In genomic region chr14:63493246-63493645, GRCh38 we compare ENCODE assay signal across 8 cellular contexts. TPM values are rescaled to one million over a fixed set of nuclear protein-coding genes. Genes with fewer than 3 reads are reported as not detected.
DNase-seq lines count a peak whose midpoint lies in the region; ATAC-seq and TF ChIP-seq lines count a peak whose summit lies in the region.

No MANE protein-coding gene starts in this region.

- peak; percentile 32 for TF ChIP-seq CTCF in epithelial cell of proximal tubule (conservative IDR thresholded peaks at IDR 0.05; ENCODE audit: low read depth, low read length)
- peak; percentile 35 for TF ChIP-seq CTCF in retinal pigment epithelial cell (conservative IDR thresholded peaks at IDR 0.05; ENCODE audit: low read depth, low read length)
- no peak for TF ChIP-seq CTCF in testis (IDR thresholded peaks at IDR 0.05)

- TF ChIP-seq POLR2A in testis (IDR thresholded peaks at IDR 0.05) = no peak

- peak; percentile 1 to 27 (median 5) for DNase-seq in NCI-H1417 (lab: John Stamatoyannopoulos, UW)
- DNase-seq in NCI-H1417 treated with DMSO at 0.1 percent for 48 hours (lab: John Stamatoyannopoulos, UW) = no peak
- peak; percentile 44 for DNase-seq in NCI-H524 treated with DMSO at 0.1 percent for 48 hours (lab: John Stamatoyannopoulos, UW)
- no peak for DNase-seq in epithelial cell of proximal tubule (ENCODE audit: low read depth)
- no peak for DNase-seq in retinal pigment epithelial cell (ENCODE audit: low read depth)
- DNase-seq in NCI-H1930 (lab: John Stamatoyannopoulos, UW) = no peak
- DNase-seq in testis = no peak

- H3K27ac ChIP-seq in testis = no peak overlapping the region

- H3K4me3 ChIP-seq in epithelial cell of proximal tubule (ENCODE audit: low read depth, low read length) (no peak overlapping the region), retinal pigment epithelial cell (ENCODE audit: low read length) (no peak overlapping the region), testis (no peak overlapping the region)

- H3K27me3 ChIP-seq in testis = no peaks in the 10 kb centered on the region

- H3K9me3 ChIP-seq in testis = no peaks in the 10 kb centered on the region

- H3K4me1 ChIP-seq in testis = no peaks in the 10 kb centered on the region

- no peaks in the 10 kb centered on the region for H3K36me3 ChIP-seq in testis (ENCODE audit: low read depth, missing control alignments)

- WGBS in testis, 2 donors = 74 to 91% methylated on average over 7 of the region's 7 CpGs

- intact Hi-C loops in testis (cut with DNase I; ENCODE audit: low total_unique reads) = no loop called here

- no peak for ATAC-seq in HG03439 (IDR thresholded peaks at IDR 0.05; ENCODE audit: unreplicated experiment)

RNA-seq across cellular contexts. Expression of gene PPP2R5E, which starts 49.9 kb away (rescaled TPM):
- total RNA-seq in epithelial cell of proximal tubule (13.3 and 18.2 TPM in 2 replicates), testis (10 to 100 TPM; 18.8 to 21.6 TPM)
- 33.6 TPM for polyA plus RNA-seq in testis (ENCODE audit: insufficient read depth, low read depth, low replicate concordance)

Comparison
In these comparisons a context has a peak if more than half of its experiments do, and no peak if none do; other contexts are left out.
1. DNase-seq: peak in NCI-H1417 (3 of 3) and NCI-H524 treated with DMSO at 0.1 percent for 48 hours (single experiment); none in NCI-H1417 treated with DMSO at 0.1 percent for 48 hours (single experiment), epithelial cell of proximal tubule (single experiment), retinal pigment epithelial cell (single experiment), NCI-H1930 (0 of 2) and testis (single experiment).
2. CTCF ChIP-seq: peak in epithelial cell of proximal tubule (single experiment) and retinal pigment epithelial cell (single experiment); none in testis (0 of 3).